ENCODE assay signal across 36 cellular contexts in genomic region chr21:40605094-40605493, GRCh38.
"Had no signal": no experiment of that assay in that cellular context is flagged by ENCODE, and none has a peak within 500 bp of the region (broad histone marks: within the 10 kb centered on the region; RNA-seq: fewer than 3 reads in every experiment).

No MANE protein-coding gene starts in this region.

- DNase-seq: Karpas-422, Kasumi-1, MG63, MM.1S, MV-4-11, NCI-H1048, NCI-H1092, NCI-H1092 treated with DMSO at 0.1 percent for 48 hours, NCI-H1105, NCI-H1105 treated with DMSO at 0.1 percent for 48 hours, NCI-H1417, NCI-H1417 treated with DMSO at 0.1 percent for 48 hours, NCI-H1436, NCI-H1436 treated with DMSO at 0.1 percent for 48 hours, NCI-H146, NCI-H1694, NCI-H1694 treated with DMSO at 0.1 percent for 48 hours, NCI-H187, NCI-H187 treated with DMSO at 0.1 percent for 48 hours, NCI-H1930, NCI-H2029, NCI-H2029 treated with DMSO at 0.1 percent for 48 hours, NCI-H2081, NCI-H2081 treated with DMSO at 0.1 percent for 48 hours, NCI-H2107, NCI-H2171, NCI-H2171 treated with DMSO at 0.1 percent for 48 hours, NCI-H2227 treated with DMSO at 0.1 percent for 48 hours, NCI-H226, NCI-H345, NCI-H446, NCI-H446 treated with DMSO at 0.1 percent for 48 hours, NCI-H510A, NCI-H510A treated with DMSO at 0.1 percent for 48 hours, NCI-H524 had no signal

- H3K4me2 ChIP-seq: KMS-11 had no signal

- H3K36me3 ChIP-seq: MG63 had no signal

- H3K27me3 ChIP-seq: MG63 had no signal

- H3K9ac ChIP-seq: KMS-11 had no signal

- H3K27ac ChIP-seq: KMS-11 had no signal

- H3K4me3 ChIP-seq: MG63 had no signal
